In the genomic region with DNA sequence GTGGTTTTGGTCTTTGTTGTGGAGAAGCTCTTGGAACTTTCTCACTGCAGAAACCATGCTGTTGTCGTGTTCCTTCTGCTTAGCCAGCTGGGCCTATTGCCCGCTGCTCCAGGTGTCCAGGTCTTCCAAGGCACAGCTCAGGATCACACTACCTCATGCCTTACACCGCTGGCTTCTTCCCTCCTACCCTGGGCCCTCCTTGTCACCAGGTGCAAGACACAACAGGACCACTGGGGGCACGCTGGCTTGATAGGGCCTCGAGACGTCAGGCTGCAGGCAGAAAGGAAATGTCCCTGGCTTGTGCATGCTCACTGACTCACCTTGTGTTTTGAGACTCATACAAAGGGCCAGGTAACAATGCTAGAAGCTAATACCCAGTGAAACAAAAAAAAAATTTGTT, we compare ENCODE assay signal across 10 cellular contexts. TPM values are rescaled to one million over a fixed set of nuclear protein-coding genes. Genes with fewer than 3 reads are reported as not detected.
DNase-seq lines count a peak whose midpoint lies in the region; ATAC-seq lines count a peak whose summit lies in the region.
"Had no signal": no experiment of that assay in that cellular context is flagged by ENCODE, and none has a peak within 500 bp of the region (broad histone marks: within the 10 kb centered on the region; RNA-seq: fewer than 3 reads in every experiment).

No MANE protein-coding gene starts in this region.

- peaks cover 1 to 17% (median 13%) of the 10 kb centered on the region in 5 donors for H3K27me3 Mint-ChIP-seq in naive thymus-derived CD8-positive, alpha-beta T cell

- POLR2A ChIA-PET in naive thymus-derived CD8-positive, alpha-beta T cell (lab: Charles Lee) = no interaction called here

- no peaks in the 10 kb centered on the region for H3K4me1 Mint-ChIP-seq in naive thymus-derived CD8-positive, alpha-beta T cell

- H3K27ac ChIP-seq in SJCRH30 = no peak overlapping the region
- H3K27ac ChIP-seq: body of pancreas had no signal

- H3K4me1 ChIP-seq in SJCRH30 = no peaks in the 10 kb centered on the region
- H3K4me1 ChIP-seq: body of pancreas had no signal

- DNase-seq in NOMO-1 (lab: John Stamatoyannopoulos, UW; ENCODE audit: unreplicated experiment in 2 of 2) (peak; percentile 10 to 12), NOMO-1 treated with dmso at 0.1 percent for 144 hours (lab: John Stamatoyannopoulos, UW; ENCODE audit: unreplicated experiment) (no peak), SJCRH30 (peak; percentile 6 to 26), occipital lobe (lab: John Stamatoyannopoulos, UW) (no peak)
- peak in 1 of 10 donors; percentile 4 for DNase-seq in naive thymus-derived CD8-positive, alpha-beta T cell

- H3K4me3 Mint-ChIP-seq in naive thymus-derived CD8-positive, alpha-beta T cell = no peak overlapping the region

- H3K36me3 ChIP-seq in SJCRH30 = no peaks in the 10 kb centered on the region

- no peaks in the 10 kb centered on the region for H3K9me3 ChIP-seq in SJCRH30 (replicated peaks)
- H3K9me3 ChIP-seq: body of pancreas had no signal

- no peaks in the 10 kb centered on the region for H3K27me3 ChIP-seq in SJCRH30
- H3K27me3 ChIP-seq: body of pancreas had no signal

- ATAC-seq in HG02798 (IDR thresholded peaks at IDR 0.05; ENCODE audit: poor library complexity, unreplicated experiment) = peak; percentile 84
- ATAC-seq in naive thymus-derived CD8-positive, alpha-beta T cell = peak; percentile 32 to 79
- ATAC-seq in HG02970 (IDR thresholded peaks at IDR 0.05; ENCODE audit: low FRiP score, unreplicated experiment) = no peak
- no peak for ATAC-seq in GM19452 (IDR thresholded peaks at IDR 0.05; ENCODE audit: unreplicated experiment)
- ATAC-seq: body of pancreas had no signal

- no peaks in the 10 kb centered on the region for H3K9me3 Mint-ChIP-seq in naive thymus-derived CD8-positive, alpha-beta T cell

- H3K27ac Mint-ChIP-seq in naive thymus-derived CD8-positive, alpha-beta T cell = no peak overlapping the region

- no peaks in the 10 kb centered on the region for H3K36me3 Mint-ChIP-seq in naive thymus-derived CD8-positive, alpha-beta T cell

- no peak overlapping the region for H3K4me3 ChIP-seq in SJCRH30
- H3K4me3 ChIP-seq: body of pancreas had no signal

RNA-seq across cellular contexts. Expression of a gene that starts 32.3 kb away (rescaled TPM):
- total RNA-seq in SJCRH30 (2014; rRNA removed; shearing (Covaris generic)) = 0.16 and 0.30 TPM in 2 replicates
- total RNA-seq in naive thymus-derived CD8-positive, alpha-beta T cell = not detected
- polyA plus RNA-seq in naive thymus-derived CD8-positive, alpha-beta T cell = not detected
- total RNA-seq in occipital lobe = 0.94 TPM
- polyA plus RNA-seq: BJ had no signal

RNA-seq across cellular contexts. Expression of a gene that starts 42.3 kb away (rescaled TPM):
- total RNA-seq in SJCRH30 (2014; rRNA removed; shearing (Covaris generic)) = 12.3 and 16.7 TPM in 2 replicates
- total RNA-seq in naive thymus-derived CD8-positive, alpha-beta T cell = not detected
- polyA plus RNA-seq in naive thymus-derived CD8-positive, alpha-beta T cell = not detected
- total RNA-seq in occipital lobe = 4.5 TPM

Comparison
In these comparisons a context has a peak if more than half of its experiments do, and no peak if none do; other contexts are left out.
1. DNase-seq: peak in NOMO-1 (2 of 2) and SJCRH30 (2 of 2); none in NOMO-1 treated with dmso at 0.1 percent for 144 hours (single experiment) and occipital lobe (single experiment).
2. ATAC-seq: peak in HG02798 (single experiment) and naive thymus-derived CD8-positive, alpha-beta T cell (2 of 2); none in HG02970 (single experiment) and GM19452 (single experiment).